ENCODE assay signal across 22 cellular contexts in genomic region chr20:44914924-44915323, GRCh38. TPM values are rescaled to one million over a fixed set of nuclear protein-coding genes. Genes with fewer than 3 reads are reported as not detected.
A peak's percentile ranks its signal among the peaks of the same experiment; 100 is the strongest.
DNase-seq lines count a peak whose midpoint lies in the region; ATAC-seq and TF ChIP-seq lines count a peak whose summit lies in the region.
"Had no signal": no experiment of that assay in that cellular context is flagged by ENCODE, and none has a peak within 500 bp of the region (broad histone marks: within the 10 kb centered on the region; RNA-seq: fewer than 3 reads in every experiment).

No MANE protein-coding gene starts in this region.

- no peak overlapping the region for H3K56ac ChIP-seq in mesendoderm (ENCODE audit: low read length)

- peaks cover 4% of the 10 kb centered on the region for H3K4me1 ChIP-seq in mesendoderm (ENCODE audit: control insufficient read depth, low read depth, low read length)

- no peak for ATAC-seq in CD4-positive, alpha-beta T cell (ENCODE audit: poor library complexity)
- ATAC-seq in T-helper 17 cell = no peak
- ATAC-seq: psoas muscle, upper lobe of right lung had no signal

- no peak for TF ChIP-seq CTCF in CD4-positive, alpha-beta T cell (IDR thresholded peaks at IDR 0.05)
- TF ChIP-seq CTCF in choroid plexus epithelial cell (conservative IDR thresholded peaks at IDR 0.05; ENCODE audit: low read depth, low read length) = no peak
- TF ChIP-seq CTCF in dorsolateral prefrontal cortex (IDR thresholded peaks at IDR 0.05 in 54 of 56, conservative IDR thresholded peaks at IDR 0.05 in 2 of 56; ENCODE audit: low read depth in 1 of 56, partially characterized antibody in 56 of 56) = no peak

- H3K9ac ChIP-seq in mesendoderm (ENCODE audit: low read length) = no peak overlapping the region
- H3K9ac ChIP-seq: neural progenitor cell, SK-N-SH had no signal

- H2BK15ac ChIP-seq in mesendoderm (replicated peaks; ENCODE audit: low read depth) = no peak overlapping the region

- POLR2A ChIA-PET in CD4-positive, alpha-beta T cell (lab: Charles Lee) = no interaction called here

- no peak overlapping the region for H4K8ac ChIP-seq in mesendoderm (ENCODE audit: low read depth, low read length)

- no peak overlapping the region for H2BK120ac ChIP-seq in mesendoderm (ENCODE audit: low read depth, low read length)

- H3K4me2 ChIP-seq in mesendoderm (ENCODE audit: low read length) = no peak overlapping the region
- H3K4me2 ChIP-seq: neural progenitor cell, SK-N-SH had no signal

- no CpG with 5 or more reads among the region's 1 CpG for WGBS in mesendoderm (ENCODE audit: extremely low coverage, insufficient coverage, low lambda C conversion rate)

- CTCF ChIA-PET in CD4-positive, alpha-beta T cell (lab: Charles Lee) = interaction anchor here (1.4 kb wide), 1 partner anchor 27 kb away, joined by 3 read pairs; no protein-coding TSS in a partner anchor

- H3K9me3 ChIP-seq in CD4-positive, alpha-beta T cell (ENCODE audit: control insufficient read depth, low read length) = no peaks in the 10 kb centered on the region
- no peaks in the 10 kb centered on the region for H3K9me3 ChIP-seq in T-helper 17 cell (ENCODE audit: control insufficient read depth, low read length, poor library complexity, severe bottlenecking)
- H3K9me3 ChIP-seq: left ventricle myocardium inferior, psoas muscle, SK-N-SH, upper lobe of right lung had no signal

- no peak overlapping the region for H3K4me3 ChIP-seq in choroid plexus epithelial cell (ENCODE audit: low read depth, low read length)
- no peak overlapping the region for H3K4me3 ChIP-seq in dorsolateral prefrontal cortex
- no peak overlapping the region for H3K4me3 ChIP-seq in mesendoderm (ENCODE audit: low read length)
- H3K4me3 ChIP-seq: left ventricle myocardium inferior, neural progenitor cell, psoas muscle, skin epidermis, upper lobe of right lung had no signal

- H3K27me3 Mint-ChIP-seq in CD4-positive, alpha-beta T cell = no peaks in the 10 kb centered on the region
- no peaks in the 10 kb centered on the region for H3K27me3 Mint-ChIP-seq in T-helper 17 cell
- H3K27me3 Mint-ChIP-seq: B cell had no signal

- H3K79me2 ChIP-seq in mesendoderm (ENCODE audit: control insufficient read depth, insufficient read depth, low read length) = peaks cover 2% of the 10 kb centered on the region

- intact Hi-C loops in CD4-positive, alpha-beta T cell (cut with DNase I, micrococcal nuclease) = loop anchor here in 1 of 2 experiments (5.0 kb wide), 2 partner anchors 47 to 177 kb away; partner anchors contain the start of gene TOMM34
- intact Hi-C loops in dorsolateral prefrontal cortex (cut with DNase I) = no loop called here

- H3K4me3 Mint-ChIP-seq in CD4-positive, alpha-beta T cell = no peak overlapping the region
- H3K4me3 Mint-ChIP-seq in T-helper 17 cell = no peak overlapping the region
- H3K4me3 Mint-ChIP-seq: B cell, neural progenitor cell had no signal

- no peaks in the 10 kb centered on the region for H3K9me3 Mint-ChIP-seq in CD4-positive, alpha-beta T cell
- H3K9me3 Mint-ChIP-seq: neural progenitor cell had no signal

- H3K23ac ChIP-seq in mesendoderm (ENCODE audit: low read length) = no peak overlapping the region

- H3K27ac Mint-ChIP-seq in CD4-positive, alpha-beta T cell = peak overlapping the region; percentile 60
- H3K27ac Mint-ChIP-seq in T-helper 17 cell = peak overlapping the region; percentile 80
- H3K27ac Mint-ChIP-seq: B cell, neural progenitor cell had no signal

- peaks cover 26% of the 10 kb centered on the region for H3K4me1 Mint-ChIP-seq in CD4-positive, alpha-beta T cell (ENCODE audit: low read depth)
- peaks cover 15% of the 10 kb centered on the region for H3K4me1 Mint-ChIP-seq in T-helper 17 cell

- no peak overlapping the region for H2AK5ac ChIP-seq in mesendoderm (ENCODE audit: low read length)

- no peak overlapping the region for H2BK5ac ChIP-seq in mesendoderm (ENCODE audit: low read length)

- H3K36me3 ChIP-seq in mesendoderm (ENCODE audit: control insufficient read depth, insufficient read depth, low read length) = peaks cover 16% of the 10 kb centered on the region
- H3K36me3 ChIP-seq: neural progenitor cell had no signal

- no peak overlapping the region for H4K5ac ChIP-seq in mesendoderm (ENCODE audit: low read length)

- H3K27ac ChIP-seq in CD4-positive, alpha-beta T cell (ENCODE audit: low read depth, low read length) = no peak overlapping the region
- H3K27ac ChIP-seq in dorsolateral prefrontal cortex (no peak overlapping the region), mesendoderm (ENCODE audit: low read depth, low read length) (no peak overlapping the region)
- H3K27ac ChIP-seq: left ventricle myocardium inferior, neural progenitor cell, psoas muscle, skin epidermis, upper lobe of right lung had no signal

- H3K27me3 ChIP-seq in CD4-positive, alpha-beta T cell (ENCODE audit: control insufficient read depth, insufficient read depth, low read length) = no peaks in the 10 kb centered on the region
- H3K27me3 ChIP-seq in dorsolateral prefrontal cortex = no peaks in the 10 kb centered on the region
- no peaks in the 10 kb centered on the region for H3K27me3 ChIP-seq in mesendoderm (ENCODE audit: insufficient read depth, low read length, poor library complexity)
- H3K27me3 ChIP-seq: neural progenitor cell, upper lobe of right lung had no signal

- no peak overlapping the region for H3K4ac ChIP-seq in mesendoderm (ENCODE audit: low read depth, low read length)

- no peak overlapping the region for H3K18ac ChIP-seq in mesendoderm (ENCODE audit: low read length)

- H3K79me1 ChIP-seq in mesendoderm (ENCODE audit: low read length) = peaks cover 7% of the 10 kb centered on the region

- H3K36me3 Mint-ChIP-seq in CD4-positive, alpha-beta T cell (ENCODE audit: low read depth) = peaks cover 11% of the 10 kb centered on the region
- H3K36me3 Mint-ChIP-seq in T-helper 17 cell (ENCODE audit: low read depth) = peaks cover 2% of the 10 kb centered on the region

- DNase-seq in activated CD4-positive, alpha-beta T cell treated with anti-CD3 and anti-CD28 coated beads for 48 hours = peak; percentile 26
- no peak for DNase-seq in activated CD4-positive, alpha-beta T cell treated with anti-CD3 and anti-CD28 coated beads for 4 hours
- DNase-seq in CD4-positive, alpha-beta T cell = no peak
- DNase-seq in T-helper 17 cell (no peak), choroid plexus epithelial cell (ENCODE audit: low read depth) (peak; percentile 7), dorsolateral prefrontal cortex (no peak), mesendoderm (no peak)
- DNase-seq in stimulated activated naive CD4-positive, alpha-beta T cell (lab: John Stamatoyannopoulos, UW) = no peak
- DNase-seq: caudate nucleus, COR-L47, H7, left ventricle myocardium inferior, midbrain, NCI-H1417 treated with DMSO at 0.1 percent for 48 hours, NCI-H524 treated with DMSO at 0.1 percent for 48 hours, psoas muscle, SK-N-SH, T1000, upper lobe of right lung had no signal

RNA-seq across cellular contexts. Expression of gene PABPC1L, which starts 5.1 kb away (rescaled TPM):
- 10 to 100 TPM; 22.8 to 27.5 TPM for total RNA-seq in CD4-positive, alpha-beta T cell
- 10 to 100 TPM; 37.5 to 60.3 TPM for total RNA-seq in T-helper 17 cell
- 10 to 100 TPM in 102 of 120 experiments, 1 to 10 TPM in 18; 5.6 to 24.7 (median 14.3) TPM for total RNA-seq in dorsolateral prefrontal cortex
- polyA plus RNA-seq in mesendoderm (2013, experiment 1 of 2) = 35.6 TPM
- polyA plus RNA-seq in mesendoderm (2013, experiment 2 of 2) = 37.3 TPM

RNA-seq across cellular contexts. Expression of gene YWHAB, which starts 29.4 kb away (rescaled TPM):
- total RNA-seq in CD4-positive, alpha-beta T cell = 100 to 1,000 TPM; 163 to 167 TPM
- total RNA-seq in T-helper 17 cell = 100 to 1,000 TPM; 171 to 176 TPM
- total RNA-seq in dorsolateral prefrontal cortex = 100 to 1,000 TPM; 122 to 473 (median 343) TPM
- 300 TPM for polyA plus RNA-seq in mesendoderm (2013, experiment 1 of 2)
- 307 TPM for polyA plus RNA-seq in mesendoderm (2013, experiment 2 of 2)

RNA-seq across cellular contexts. Expression of gene TOMM34, which starts 45.3 kb away (rescaled TPM):
- 1 to 10 TPM; 5.6 to 5.9 TPM for total RNA-seq in CD4-positive, alpha-beta T cell
- total RNA-seq in T-helper 17 cell (1 to 10 TPM; 9.1 to 9.2 TPM), dorsolateral prefrontal cortex (10 to 100 TPM; 17.1 to 62.7 (median 39.9) TPM)
- 27.5 TPM for polyA plus RNA-seq in mesendoderm (2013, experiment 1 of 2)
- polyA plus RNA-seq in mesendoderm (2013, experiment 2 of 2) = 28.2 TPM

RNA-seq across cellular contexts. Expression of gene STK4, which starts 51.4 kb away (rescaled TPM):
- total RNA-seq in CD4-positive, alpha-beta T cell = 100 to 1,000 TPM; 265 to 277 TPM
- total RNA-seq in T-helper 17 cell (100 to 1,000 TPM; 271 to 280 TPM), dorsolateral prefrontal cortex (10 to 100 TPM; 31.0 to 66.4 (median 42.5) TPM)
- polyA plus RNA-seq in mesendoderm (2013, experiment 1 of 2) = 12.9 TPM
- polyA plus RNA-seq in mesendoderm (2013, experiment 2 of 2) = 13.3 TPM

Comparison
In these comparisons a context has a peak if more than half of its experiments do, and no peak if none do; other contexts are left out.
1. DNase-seq: peak in activated CD4-positive, alpha-beta T cell treated with anti-CD3 and anti-CD28 coated beads for 48 hours (single experiment) and choroid plexus epithelial cell (single experiment); none in activated CD4-positive, alpha-beta T cell treated with anti-CD3 and anti-CD28 coated beads for 4 hours (0 of 2), CD4-positive, alpha-beta T cell (0 of 10), T-helper 17 cell (0 of 3), stimulated activated naive CD4-positive, alpha-beta T cell (0 of 6), dorsolateral prefrontal cortex (0 of 10) and mesendoderm (single experiment).